Comparison of ENCODE assay signal across 24 cellular contexts in the genomic region with DNA sequence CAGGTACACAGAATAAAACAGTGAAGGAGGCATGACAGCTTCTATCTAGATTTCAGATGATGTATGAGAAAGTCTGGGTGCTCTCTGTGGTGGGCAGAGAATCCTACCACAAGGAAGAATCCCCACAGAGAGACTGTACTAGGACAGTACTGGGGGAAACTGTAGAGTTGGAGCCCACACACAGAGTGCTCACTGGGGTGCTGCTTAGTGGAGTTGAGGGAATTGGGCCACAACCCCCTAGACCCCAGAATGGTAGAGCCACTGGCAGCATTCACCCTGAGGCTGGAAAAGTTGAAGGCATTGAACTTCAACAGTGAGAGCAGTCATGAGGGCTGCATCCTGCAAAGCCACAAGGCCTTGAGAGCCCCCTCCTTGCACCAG.
"Had no signal": no experiment of that assay in that cellular context is flagged by ENCODE, and none has a peak within 500 bp of the region (broad histone marks: within the 10 kb centered on the region; RNA-seq: fewer than 3 reads in every experiment).

No MANE protein-coding gene starts in this region.

- H3K36me3 ChIP-seq: heart left ventricle, spleen, thoracic aorta, transverse colon had no signal

- H3K36me3 Mint-ChIP-seq: naive thymus-derived CD4-positive, alpha-beta T cell had no signal

- H3K9me3 ChIP-seq: psoas muscle, spleen, thoracic aorta, transverse colon had no signal

- H3K4me1 ChIP-seq: heart left ventricle, parathyroid adenoma, psoas muscle, transverse colon had no signal

- H3K27ac ChIP-seq: coronary artery, heart left ventricle, parathyroid adenoma, psoas muscle, spleen, thoracic aorta, transverse colon had no signal

- H3K27me3 ChIP-seq: heart left ventricle, spleen, transverse colon had no signal

- H3K9ac ChIP-seq: parathyroid adenoma had no signal

- ATAC-seq: heart left ventricle; left lobe of liver; naive thymus-derived CD4-positive, alpha-beta T cell; psoas muscle; sciatic nerve had no signal

- H3K79me2 ChIP-seq: parathyroid adenoma had no signal

- H3K4me1 Mint-ChIP-seq: neural crest cell had no signal

- H3K27ac Mint-ChIP-seq: naive thymus-derived CD4-positive, alpha-beta T cell had no signal

- H2AFZ ChIP-seq: parathyroid adenoma had no signal

- H3K4me3 ChIP-seq: coronary artery, heart left ventricle, psoas muscle, spleen, thoracic aorta, transverse colon had no signal

- H3K4me3 Mint-ChIP-seq: naive thymus-derived CD4-positive, alpha-beta T cell; neural crest cell had no signal

- DNase-seq: central memory CD4-positive, alpha-beta T cell; effector CD8-positive, alpha-beta T cell; heart left ventricle; hippocampal formation; mammary epithelial cell; naive thymus-derived CD4-positive, alpha-beta T cell; nucleus accumbens; psoas muscle; retina; spleen; stimulated activated CD4-positive, alpha-beta T cell treated with anti-CD3 and anti-CD28 coated beads, Interleukin-15, amount 100 ng/mL, for 24 hours; stimulated activated CD4-positive, alpha-beta T cell treated with anti-CD3 and anti-CD28 coated beads, Interleukin-2, amount 100 ng/mL, for 24 hours; stimulated activated CD4-positive, alpha-beta T cell treated with anti-CD3 and anti-CD28 coated beads, Interleukin-4, amount 100 ng/mL, for 4 hours; stimulated activated naive CD4-positive, alpha-beta T cell treated with Interleukin-2 at 50 U/mL for 16 hours; substantia nigra; transverse colon had no signal

- FAIRE-seq: frontal cortex, islet of Langerhans had no signal
